8 cellular contexts compared by ENCODE assay signal in the genomic region with DNA sequence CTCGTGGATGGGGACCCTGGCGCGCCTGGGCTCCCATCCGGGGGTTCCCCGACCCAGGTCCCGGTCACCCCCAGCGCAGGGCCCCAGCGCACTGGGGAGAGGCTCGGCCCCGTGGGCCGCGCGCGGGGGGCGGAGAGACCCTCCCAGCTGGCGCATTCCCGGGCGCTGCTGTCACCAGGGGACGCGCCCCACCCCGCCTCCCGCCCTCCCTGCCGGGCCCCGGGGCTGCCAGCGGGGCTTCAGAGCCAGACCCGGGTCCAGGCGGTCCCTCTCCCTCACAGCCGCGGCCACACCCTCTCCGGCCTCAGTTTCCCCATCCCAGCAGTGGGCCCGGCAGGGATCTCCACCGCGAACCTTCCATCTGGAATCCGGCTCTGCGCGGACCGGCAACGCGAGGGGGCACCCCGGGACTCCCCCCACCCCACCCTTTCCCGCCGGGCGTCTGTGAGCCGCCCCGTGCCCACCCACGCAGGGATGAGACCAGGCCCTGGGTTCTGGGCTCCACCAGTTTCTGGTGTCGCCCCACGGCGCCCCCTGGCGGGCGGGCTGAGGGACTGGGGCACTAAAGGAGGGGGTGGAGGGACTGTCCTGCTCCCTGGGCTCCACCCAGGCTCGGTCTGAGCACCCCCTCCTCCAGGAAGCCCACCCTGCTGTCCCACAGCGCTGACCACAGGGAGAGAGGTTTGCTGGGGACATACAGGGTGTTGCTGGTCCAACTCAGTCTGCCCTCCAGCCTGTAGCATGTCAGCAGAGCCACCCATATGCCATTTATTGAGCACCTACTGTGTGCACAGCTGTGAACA. TPM values are rescaled to one million over a fixed set of nuclear protein-coding genes. Genes with fewer than 3 reads are reported as not detected.
DNase-seq lines count a peak whose midpoint lies in the region; ATAC-seq and TF ChIP-seq lines count a peak whose summit lies in the region.

No MANE protein-coding gene starts in this region.

- H3K27me3 ChIP-seq in GM23248 (replicated peaks; ENCODE audit: insufficient read depth): no peaks in the 10 kb centered on the region
- H3K27me3 ChIP-seq in RWPE2 (ENCODE audit: insufficient read depth, poor library complexity, severe bottlenecking): no peaks in the 10 kb centered on the region

- no peaks in the 10 kb centered on the region for H3K4me1 ChIP-seq in GM23248 (ENCODE audit: insufficient read depth)
- peaks cover 4% of the 10 kb centered on the region for H3K4me1 ChIP-seq in RWPE2 (ENCODE audit: insufficient read depth, poor library complexity, severe bottlenecking)

- H3K4me3 ChIP-seq in GM23248 (peak overlapping the region; percentile 95), RWPE2 (ENCODE audit: severe bottlenecking) (peak overlapping the region; percentile 70)

- peak; percentile 41 for ATAC-seq in RWPE2 (ENCODE audit: low read depth)
- ATAC-seq in left ventricle myocardium superior: peak; percentile 63

- H4K20me1 ChIP-seq in GM23248 (ENCODE audit: insufficient read depth): no peaks in the 10 kb centered on the region

- H3K27ac ChIP-seq in GM23248 (peak overlapping the region; percentile 48), RWPE2 (ENCODE audit: poor library complexity, severe bottlenecking) (peak overlapping the region; percentile 50)

- H3K9me3 ChIP-seq in GM23248 (ENCODE audit: low read depth) (no peaks in the 10 kb centered on the region), RWPE2 (ENCODE audit: severe bottlenecking) (peaks cover 2% of the 10 kb centered on the region)

- H3F3A ChIP-seq in GM23248 (ENCODE audit: insufficient read depth): peaks cover 11% of the 10 kb centered on the region; the same call in 1 of the 2 replicates

- H3K36me3 ChIP-seq in GM23248 (ENCODE audit: low read depth): no peaks in the 10 kb centered on the region
- H3K36me3 ChIP-seq in RWPE2 (ENCODE audit: low read depth): no peaks in the 10 kb centered on the region

- 5 to 7% methylated on average over 19 to 45 of the region's 53 CpGs for WGBS in GM23248 (ENCODE audit: low coverage in 1 of 2, low lambda C conversion rate in 2 of 2, missing lambda C conversion rate in 2 of 2), 2 experiments

- peaks cover 7% of the 10 kb centered on the region; the same call in 1 of the 2 replicates for H3K79me2 ChIP-seq in GM23248 (ENCODE audit: insufficient read depth)

- peak overlapping the region; percentile 84 for H3K9ac ChIP-seq in GM23248

- H3K9me2 ChIP-seq in GM23248 (ENCODE audit: insufficient read depth): no peaks in the 10 kb centered on the region

- DNase-seq in GM23248 (peak; percentile 86), RWPE2 (ENCODE audit: low spot score) (no peak), left ventricle myocardium superior (peak; percentile 74), amygdala (lab: John Stamatoyannopoulos, UW) (no peak), DMS153 treated with DMSO at 0.1 percent for 48 hours (lab: John Stamatoyannopoulos, UW; ENCODE audit: unreplicated experiment) (no peak), H4 (ENCODE audit: low spot score) (no peak)
- DNase-seq in activated naive CD4-positive, alpha-beta T cell treated with Interleukin-2 at 50 U/mL for 16 hours: peak; percentile 74
- peak; percentile 65 for DNase-seq in stimulated activated CD4-positive, alpha-beta T cell treated with anti-CD3 and anti-CD28 coated beads, Interleukin-12 subunit alpha, Interleukin-12 subunit beta, amount 100 ng/mL, for 4 hours

- in situ Hi-C loops in GM23248 (cut with MboI): no loop called here

- peak; percentile 63 for TF ChIP-seq CTCF in RWPE2 (IDR thresholded peaks at IDR 0.05; ENCODE audit: poor library complexity, severe bottlenecking)

- H3K4me2 ChIP-seq in GM23248 (ENCODE audit: unreplicated experiment): peak overlapping the region; percentile 78

- peak overlapping the region; percentile 46 for H2AFZ ChIP-seq in GM23248

- intact Hi-C loops in left ventricle myocardium superior (cut with micrococcal nuclease): no loop called here

RNA-seq across cellular contexts. Expression of a gene that starts 0.9 kb away (rescaled TPM):
- total RNA-seq in GM23248 (2014; rRNA removed; shearing (Covaris generic)): 21.1 and 31.7 TPM in 2 replicates
- 19.3 and 23.3 TPM in 2 replicates for polyA plus RNA-seq in GM23248 (2016; fragmentation: Nextera tagmentation; extraction: Ambion mirVana)
- 20.5 TPM for total RNA-seq in left ventricle myocardium superior
- 0.72 and 1.8 TPM in 2 replicates for total RNA-seq in H4 (2014; rRNA removed; shearing (Covaris generic))

RNA-seq across cellular contexts. Expression of a gene that starts 10.2 kb away (rescaled TPM):
- total RNA-seq in GM23248 (2014; rRNA removed; shearing (Covaris generic)): not detected in 2 replicates
- not detected in 2 replicates for polyA plus RNA-seq in GM23248 (2016; fragmentation: Nextera tagmentation; extraction: Ambion mirVana)
- total RNA-seq in left ventricle myocardium superior: not detected
- not detected in 2 replicates for total RNA-seq in H4 (2014; rRNA removed; shearing (Covaris generic))

RNA-seq across cellular contexts. Expression of a gene that starts 22.7 kb away (rescaled TPM):
- 2.9 and 3.0 TPM in 2 replicates for total RNA-seq in GM23248 (2014; rRNA removed; shearing (Covaris generic))
- 4.0 and 4.3 TPM in 2 replicates for polyA plus RNA-seq in GM23248 (2016; fragmentation: Nextera tagmentation; extraction: Ambion mirVana)
- 0.72 TPM for total RNA-seq in left ventricle myocardium superior
- total RNA-seq in H4 (2014; rRNA removed; shearing (Covaris generic)): 0.92 and 1.2 TPM in 2 replicates

RNA-seq across cellular contexts. Expression of a gene that starts 23.5 kb away (rescaled TPM):
- 0.13 and 0.76 TPM in 2 replicates for total RNA-seq in GM23248 (2014; rRNA removed; shearing (Covaris generic))
- polyA plus RNA-seq in GM23248 (2016; fragmentation: Nextera tagmentation; extraction: Ambion mirVana): 0.28 and 0.43 TPM in 2 replicates
- 2.8 TPM for total RNA-seq in left ventricle myocardium superior
- total RNA-seq in H4 (2014; rRNA removed; shearing (Covaris generic)): 0.31 TPM in 1 of 2 replicates, not detected in the other

RNA-seq across cellular contexts. Expression of a gene that starts 34.7 kb away (rescaled TPM):
- 35.9 and 40.2 TPM in 2 replicates for total RNA-seq in GM23248 (2014; rRNA removed; shearing (Covaris generic))
- 33.2 and 34.7 TPM in 2 replicates for polyA plus RNA-seq in GM23248 (2016; fragmentation: Nextera tagmentation; extraction: Ambion mirVana)
- 16.2 TPM for total RNA-seq in left ventricle myocardium superior
- total RNA-seq in H4 (2014; rRNA removed; shearing (Covaris generic)): 7.9 and 10.5 TPM in 2 replicates

Comparison
In these comparisons a context has a peak if more than half of its experiments do, and no peak if none do; other contexts are left out.
1. DNase-seq: peak in GM23248 (single experiment), activated naive CD4-positive, alpha-beta T cell treated with Interleukin-2 at 50 U/mL for 16 hours (single experiment), left ventricle myocardium superior (single experiment) and stimulated activated CD4-positive, alpha-beta T cell treated with anti-CD3 and anti-CD28 coated beads, Interleukin-12 subunit alpha, Interleukin-12 subunit beta, amount 100 ng/mL, for 4 hours (single experiment); none in RWPE2 (single experiment), amygdala (0 of 56), DMS153 treated with DMSO at 0.1 percent for 48 hours (single experiment) and H4 (single experiment).